In genomic region chr20:34495307-34495706, GRCh38 we compare ENCODE assay signal across 14 cellular contexts. TPM values are rescaled to one million over a fixed set of nuclear protein-coding genes. Genes with fewer than 3 reads are reported as not detected.
DNase-seq lines count a peak whose midpoint lies in the region; ATAC-seq and TF ChIP-seq lines count a peak whose summit lies in the region.
"Had no signal": no experiment of that assay in that cellular context is flagged by ENCODE, and none has a peak within 500 bp of the region (broad histone marks: within the 10 kb centered on the region; RNA-seq: fewer than 3 reads in every experiment).

No MANE protein-coding gene starts in this region.

- H3K36me3 ChIP-seq in liver (ENCODE audit: control insufficient read depth in 4 of 4, insufficient read depth in 3 of 4, low read depth in 1 of 4, low read length in 3 of 4) (peaks cover 8 to 55% (median 50%) of the 10 kb centered on the region in 4 donors), vagina (peaks cover 0 to 41% of the 10 kb centered on the region in 2 donors)

- whole genome bisulfite sequencing in liver: 57% methylated on average over 7 of the region's 7 CpGs

- no peak overlapping the region for H3K27ac ChIP-seq in liver (ENCODE audit: low read depth in 1 of 2, low read length in 2 of 2)
- no peak overlapping the region for H3K27ac ChIP-seq in vagina
- H3K27ac ChIP-seq: C4-2B had no signal

- no peak overlapping the region for H3K4me3 Mint-ChIP-seq in natural killer cell
- no peak overlapping the region for H3K4me3 Mint-ChIP-seq in natural killer cell treated with Interleukin-12 subunit alpha and Interleukin-12 subunit beta and Interleukin-15 and Interleukin-18, amount 100 ng/mL, for 72 hours
- H3K4me3 Mint-ChIP-seq in central memory CD8-positive, alpha-beta T cell: no peak overlapping the region
- H3K4me3 Mint-ChIP-seq in activated naive CD8-positive, alpha-beta T cell treated with anti-CD3 and anti-CD28 coated beads, Interleukin-2, amount 50 U/mL, for 24 hours: no peak overlapping the region
- H3K4me3 Mint-ChIP-seq in stimulated activated naive CD8-positive, alpha-beta T cell treated with anti-CD3 and anti-CD28 coated beads, Interleukin-15, amount 100 ng/mL, for 72 hours: no peak overlapping the region
- H3K4me3 Mint-ChIP-seq: CD4-positive, alpha-beta memory T cell had no signal

- H3K4me3 ChIP-seq in liver (ENCODE audit: low read depth in 1 of 3, low read length in 3 of 3): no peak overlapping the region
- H3K4me3 ChIP-seq in vagina: no peak overlapping the region
- H3K4me3 ChIP-seq: HAP-1 had no signal

- H3K9me3 ChIP-seq in liver (ENCODE audit: control insufficient read depth in 4 of 4, low read length in 3 of 4): no peaks in the 10 kb centered on the region
- H3K9me3 ChIP-seq in vagina: no peaks in the 10 kb centered on the region
- H3K9me3 ChIP-seq: HAP-1 had no signal

- no peaks in the 10 kb centered on the region for H3K27me3 Mint-ChIP-seq in natural killer cell (ENCODE audit: low read depth in 2 of 2)
- H3K27me3 Mint-ChIP-seq in natural killer cell treated with Interleukin-12 subunit alpha and Interleukin-12 subunit beta and Interleukin-15 and Interleukin-18, amount 100 ng/mL, for 72 hours: no peaks in the 10 kb centered on the region
- no peaks in the 10 kb centered on the region for H3K27me3 Mint-ChIP-seq in central memory CD8-positive, alpha-beta T cell
- H3K27me3 Mint-ChIP-seq in activated naive CD8-positive, alpha-beta T cell treated with anti-CD3 and anti-CD28 coated beads, Interleukin-2, amount 50 U/mL, for 24 hours: no peaks in the 10 kb centered on the region
- H3K27me3 Mint-ChIP-seq in stimulated activated naive CD8-positive, alpha-beta T cell treated with anti-CD3 and anti-CD28 coated beads, Interleukin-15, amount 100 ng/mL, for 72 hours: no peaks in the 10 kb centered on the region
- H3K27me3 Mint-ChIP-seq: CD4-positive, alpha-beta memory T cell had no signal

- ATAC-seq in natural killer cell: no peak
- no peak for ATAC-seq in natural killer cell treated with Interleukin-12 subunit alpha and Interleukin-12 subunit beta and Interleukin-15 and Interleukin-18, amount 100 ng/mL, for 72 hours
- no peak for ATAC-seq in central memory CD8-positive, alpha-beta T cell (replicated peaks; ENCODE audit: extremely low read depth, poor library complexity, severe bottlenecking)
- no peak for ATAC-seq in activated naive CD8-positive, alpha-beta T cell treated with anti-CD3 and anti-CD28 coated beads, Interleukin-2, amount 50 U/mL, for 24 hours
- no peak for ATAC-seq in stimulated activated naive CD8-positive, alpha-beta T cell treated with anti-CD3 and anti-CD28 coated beads, Interleukin-15, amount 100 ng/mL, for 72 hours

- DNase-seq in natural killer cell: no peak
- DNase-seq in natural killer cell treated with Interleukin-12 subunit alpha and Interleukin-12 subunit beta and Interleukin-15 and Interleukin-18, amount 100 ng/mL, for 72 hours (ENCODE audit: low spot score): no peak
- no peak for DNase-seq in central memory CD8-positive, alpha-beta T cell (ENCODE audit: low spot score in 2 of 2)
- no peak for DNase-seq in activated naive CD8-positive, alpha-beta T cell treated with anti-CD3 and anti-CD28 coated beads, Interleukin-2, amount 50 U/mL, for 24 hours
- DNase-seq in stimulated activated naive CD8-positive, alpha-beta T cell treated with anti-CD3 and anti-CD28 coated beads, Interleukin-15, amount 100 ng/mL, for 72 hours: no peak
- no peak for DNase-seq in vagina (ENCODE audit: extremely low spot score in 2 of 2)
- DNase-seq: 8988T; ACHN; CD4-positive, alpha-beta memory T cell; COR-L47; DND-41 had no signal

- no peak for TF ChIP-seq RAD21 in liver (IDR thresholded peaks at IDR 0.05)

- peaks cover 15% of the 10 kb centered on the region for H3K36me3 Mint-ChIP-seq in natural killer cell
- H3K36me3 Mint-ChIP-seq in natural killer cell treated with Interleukin-12 subunit alpha and Interleukin-12 subunit beta and Interleukin-15 and Interleukin-18, amount 100 ng/mL, for 72 hours: peaks cover 48% of the 10 kb centered on the region
- peaks cover 52% of the 10 kb centered on the region for H3K36me3 Mint-ChIP-seq in central memory CD8-positive, alpha-beta T cell (ENCODE audit: insufficient read depth)
- peaks cover 68% of the 10 kb centered on the region for H3K36me3 Mint-ChIP-seq in activated naive CD8-positive, alpha-beta T cell treated with anti-CD3 and anti-CD28 coated beads, Interleukin-2, amount 50 U/mL, for 24 hours (ENCODE audit: low read depth)

- peaks cover 0 to under 1% of the 10 kb centered on the region in 2 donors for H3K9me3 Mint-ChIP-seq in natural killer cell
- no peaks in the 10 kb centered on the region for H3K9me3 Mint-ChIP-seq in natural killer cell treated with Interleukin-12 subunit alpha and Interleukin-12 subunit beta and Interleukin-15 and Interleukin-18, amount 100 ng/mL, for 72 hours
- H3K9me3 Mint-ChIP-seq in central memory CD8-positive, alpha-beta T cell: peaks cover 2% of the 10 kb centered on the region
- peaks cover 14% of the 10 kb centered on the region for H3K9me3 Mint-ChIP-seq in activated naive CD8-positive, alpha-beta T cell treated with anti-CD3 and anti-CD28 coated beads, Interleukin-2, amount 50 U/mL, for 24 hours
- peaks cover 0 to 12% of the 10 kb centered on the region in 2 donors for H3K9me3 Mint-ChIP-seq in stimulated activated naive CD8-positive, alpha-beta T cell treated with anti-CD3 and anti-CD28 coated beads, Interleukin-15, amount 100 ng/mL, for 72 hours

- no peak for TF ChIP-seq POLR2A in vagina (IDR thresholded peaks at IDR 0.05)

- TF ChIP-seq CTCF in natural killer cell (IDR thresholded peaks at IDR 0.05): no peak
- TF ChIP-seq CTCF in liver (IDR thresholded peaks at IDR 0.05; ENCODE audit: low read depth, low read length, missing input control): no peak
- TF ChIP-seq CTCF in vagina (IDR thresholded peaks at IDR 0.05): no peak

- peaks cover 0 to 2% (median 0%) of the 10 kb centered on the region in 4 donors for H3K4me1 ChIP-seq in liver (ENCODE audit: control insufficient read depth in 4 of 4, insufficient read depth in 4 of 4, low read length in 3 of 4)
- H3K4me1 ChIP-seq in vagina: no peaks in the 10 kb centered on the region
- H3K4me1 ChIP-seq: HAP-1 had no signal

- H3K4me1 Mint-ChIP-seq in natural killer cell: peaks cover 22 to 25% of the 10 kb centered on the region in 2 donors
- H3K4me1 Mint-ChIP-seq in natural killer cell treated with Interleukin-12 subunit alpha and Interleukin-12 subunit beta and Interleukin-15 and Interleukin-18, amount 100 ng/mL, for 72 hours (ENCODE audit: low read depth in 2 of 2): peaks cover 18 to 22% of the 10 kb centered on the region in 2 donors
- H3K4me1 Mint-ChIP-seq in central memory CD8-positive, alpha-beta T cell: peaks cover 39% of the 10 kb centered on the region
- H3K4me1 Mint-ChIP-seq in activated naive CD8-positive, alpha-beta T cell treated with anti-CD3 and anti-CD28 coated beads, Interleukin-2, amount 50 U/mL, for 24 hours: no peaks in the 10 kb centered on the region
- H3K4me1 Mint-ChIP-seq in stimulated activated naive CD8-positive, alpha-beta T cell treated with anti-CD3 and anti-CD28 coated beads, Interleukin-15, amount 100 ng/mL, for 72 hours: no peaks in the 10 kb centered on the region

- H3K27me3 ChIP-seq in liver (ENCODE audit: control insufficient read depth in 4 of 4, insufficient read depth in 4 of 4, low read length in 3 of 4) (no peaks in the 10 kb centered on the region), vagina (no peaks in the 10 kb centered on the region)

- intact Hi-C loops in natural killer cell (cut with micrococcal nuclease): no loop called here
- intact Hi-C loops in vagina (cut with DNase I): no loop called here

- H3K27ac Mint-ChIP-seq in natural killer cell: peak overlapping the region; percentile 3 to 9
- H3K27ac Mint-ChIP-seq in natural killer cell treated with Interleukin-12 subunit alpha and Interleukin-12 subunit beta and Interleukin-15 and Interleukin-18, amount 100 ng/mL, for 72 hours: no peak overlapping the region
- H3K27ac Mint-ChIP-seq in central memory CD8-positive, alpha-beta T cell (ENCODE audit: low read depth): peak overlapping the region; percentile 7
- H3K27ac Mint-ChIP-seq in activated naive CD8-positive, alpha-beta T cell treated with anti-CD3 and anti-CD28 coated beads, Interleukin-2, amount 50 U/mL, for 24 hours: no peak overlapping the region
- H3K27ac Mint-ChIP-seq in stimulated activated naive CD8-positive, alpha-beta T cell treated with anti-CD3 and anti-CD28 coated beads, Interleukin-15, amount 100 ng/mL, for 72 hours: no peak overlapping the region

- no peak overlapping the region for H3K9ac ChIP-seq in liver (ENCODE audit: low read depth in 1 of 2, low read length in 2 of 2)

TF ChIP-seq in liver, 16 proteins besides CTCF, POLR2A, EP300 and RAD21:
- peak; percentile 41 for TF ChIP-seq HNF4G (IDR thresholded peaks at IDR 0.05)
- no peak for TF ChIP-seq ATF3 (IDR thresholded peaks at IDR 0.05)
- TF ChIP-seq FOXA1 (IDR thresholded peaks at IDR 0.05): no peak
- no peak for TF ChIP-seq EGR1 (IDR thresholded peaks at IDR 0.05; ENCODE audit: low read depth in 2 of 2)
- peak; percentile 52 to 78 for TF ChIP-seq HNF4A (conservative IDR thresholded peaks at IDR 0.05)
- peak; percentile 15 for TF ChIP-seq SP1 (IDR thresholded peaks at IDR 0.05)

RNA-seq across cellular contexts. Expression of gene DYNLRB1, which starts 20.9 kb away (rescaled TPM):
- total RNA-seq in natural killer cell (10 to 100 TPM; 58.7 to 65.5 (median 61.4) TPM), liver (10 to 100 TPM; 15.8 to 31.7 TPM), vagina (135 TPM)
- total RNA-seq in natural killer cell treated with Interleukin-12 subunit alpha and Interleukin-12 subunit beta and Interleukin-15 and Interleukin-18, amount 100 ng/mL, for 72 hours: 100 to 1,000 TPM in 1 of 2 donors, 10 to 100 TPM in 1; 71.4 to 120 TPM
- 10 to 100 TPM; 57.8 to 66.9 TPM for polyA plus RNA-seq in liver

Comparison
In these comparisons a context has a peak if more than half of its experiments do, and no peak if none do; other contexts are left out.
1. H3K27ac Mint-ChIP-seq: peak in natural killer cell (2 of 2) and central memory CD8-positive, alpha-beta T cell (single experiment); none in natural killer cell treated with Interleukin-12 subunit alpha and Interleukin-12 subunit beta and Interleukin-15 and Interleukin-18, amount 100 ng/mL, for 72 hours (0 of 2), activated naive CD8-positive, alpha-beta T cell treated with anti-CD3 and anti-CD28 coated beads, Interleukin-2, amount 50 U/mL, for 24 hours (single experiment) and stimulated activated naive CD8-positive, alpha-beta T cell treated with anti-CD3 and anti-CD28 coated beads, Interleukin-15, amount 100 ng/mL, for 72 hours (0 of 2).